Comparison of ENCODE assay signal across 1 cellular context in the genomic region with DNA sequence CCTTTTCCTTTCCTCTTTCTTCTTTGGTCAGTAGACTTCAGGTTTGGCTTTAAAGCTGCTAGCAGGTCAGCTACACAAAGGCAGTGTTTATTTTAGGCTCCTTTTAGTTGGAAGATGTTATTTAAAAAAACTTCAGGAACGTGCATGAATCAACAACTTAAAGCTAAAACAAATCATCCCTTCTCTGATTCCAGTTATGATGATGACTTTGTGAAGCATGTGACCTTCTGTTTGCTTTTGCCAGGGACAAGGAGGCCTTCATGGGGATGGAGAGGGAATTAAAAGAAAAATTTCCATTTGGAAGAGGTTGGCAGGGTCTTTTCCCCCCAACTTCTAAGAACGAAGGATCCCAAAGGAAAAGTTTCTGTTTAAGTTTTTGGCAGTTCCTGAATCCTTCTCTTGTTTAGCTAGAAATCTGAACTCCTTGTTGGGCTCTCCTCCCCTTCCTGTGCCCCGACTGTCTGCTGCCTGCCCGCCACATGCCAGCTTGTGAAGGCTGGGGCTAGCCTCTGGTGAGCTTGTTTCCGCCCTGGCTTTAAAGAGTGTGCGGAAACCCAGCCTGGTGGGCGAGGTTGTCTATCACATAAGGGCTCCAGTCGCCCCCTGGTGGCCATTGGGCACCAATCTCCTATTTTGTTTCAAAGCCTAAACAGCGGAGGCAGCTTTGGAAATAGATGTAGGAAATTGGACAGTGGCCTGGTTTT.
A peak's percentile ranks its signal among the peaks of the same experiment; 100 is the strongest.
TF ChIP-seq lines count a peak whose summit lies in the region.

No MANE protein-coding gene starts in this region.

TF ChIP-seq in HepG2, 621 proteins besides CTCF, POLR2A, EP300 and RAD21 (continued from another document and continues in another):
- TF ChIP-seq, protein P1, sequence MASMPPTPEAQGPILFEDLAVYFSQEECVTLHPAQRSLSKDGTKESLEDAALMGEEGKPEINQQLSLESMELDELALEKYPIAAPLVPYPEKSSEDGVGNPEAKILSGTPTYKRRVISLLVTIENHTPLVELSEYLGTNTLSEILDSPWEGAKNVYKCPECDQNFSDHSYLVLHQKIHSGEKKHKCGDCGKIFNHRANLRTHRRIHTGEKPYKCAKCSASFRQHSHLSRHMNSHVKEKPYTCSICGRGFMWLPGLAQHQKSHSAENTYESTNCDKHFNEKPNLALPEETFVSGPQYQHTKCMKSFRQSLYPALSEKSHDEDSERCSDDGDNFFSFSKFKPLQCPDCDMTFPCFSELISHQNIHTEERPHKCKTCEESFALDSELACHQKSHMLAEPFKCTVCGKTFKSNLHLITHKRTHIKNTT (CRISPR knock-in tag; IDR thresholded peaks at IDR 0.05), result no peak
- TF ChIP-seq HOXA3 (CRISPR knock-in tag; IDR thresholded peaks at IDR 0.05) (no peak), ZNF598 (CRISPR knock-in tag; IDR thresholded peaks at IDR 0.05; ENCODE audit: borderline replicate concordance) (no peak), PHF21A (CRISPR knock-in tag; IDR thresholded peaks at IDR 0.05) (peak; percentile 67; the same call in 1 of the 2 replicates), XRCC5 (optimal IDR thresholded peaks at IDR 0.05; ENCODE audit: low read length) (peak; percentile 77), NFE2L2 (IDR thresholded peaks at IDR 0.05; ENCODE audit: low read length) (no peak), FOXP1 (IDR thresholded peaks at IDR 0.05) (no peak), FOXP1 (CRISPR knock-in tag; IDR thresholded peaks at IDR 0.05) (peak; percentile 3; the same call in 1 of the 2 replicates), FIP1L1 (IDR thresholded peaks at IDR 0.05; ENCODE audit: borderline replicate concordance, insufficient read depth, low read depth, low read length) (no peak), FOXJ3 (CRISPR knock-in tag; IDR thresholded peaks at IDR 0.05; ENCODE audit: borderline replicate concordance) (peak; percentile 3; the same call in 1 of the 2 replicates), ZSCAN25 (CRISPR knock-in tag; IDR thresholded peaks at IDR 0.05) (no peak), ETV5 (CRISPR knock-in tag; IDR thresholded peaks at IDR 0.05; ENCODE audit: borderline replicate concordance) (peak; percentile 68), ZC3H4 (CRISPR knock-in tag; IDR thresholded peaks at IDR 0.05; ENCODE audit: borderline replicate concordance) (no peak), ZBTB3 (CRISPR knock-in tag; IDR thresholded peaks at IDR 0.05; ENCODE audit: borderline replicate concordance, low read depth) (0 out of 2 replicates have a peak, but pooled peaks have one; percentile 20), ZNF317 (CRISPR knock-in tag; IDR thresholded peaks at IDR 0.05) (no peak; the same call in 1 of the 2 replicates), HMG20A (CRISPR knock-in tag; IDR thresholded peaks at IDR 0.05; ENCODE audit: borderline replicate concordance) (no peak), KDM2A (CRISPR knock-in tag; IDR thresholded peaks at IDR 0.05; ENCODE audit: borderline replicate concordance, low read depth) (0 out of 2 replicates have a peak, but pooled peaks have one; percentile 37), FOSL2 (CRISPR knock-in tag; IDR thresholded peaks at IDR 0.05) (peak; percentile 28; the same call in 1 of the 2 replicates), ZNF124 (CRISPR knock-in tag; IDR thresholded peaks at IDR 0.05) (0 out of 2 replicates have a peak, but pooled peaks have one; percentile 36), SPEN (CRISPR knock-in tag; IDR thresholded peaks at IDR 0.05; ENCODE audit: low read depth) (no peak), NR2F2 (IDR thresholded peaks at IDR 0.05; ENCODE audit: borderline replicate concordance, low read depth) (no peak), NFKBIZ (CRISPR knock-in tag; IDR thresholded peaks at IDR 0.05) (no peak), CHD2 (IDR thresholded peaks at IDR 0.05; ENCODE audit: low read depth, low read length) (no peak), ZFP90 (CRISPR knock-in tag; IDR thresholded peaks at IDR 0.05; ENCODE audit: borderline replicate concordance) (no peak), TSC22D2 (CRISPR knock-in tag; IDR thresholded peaks at IDR 0.05; ENCODE audit: borderline replicate concordance) (0 out of 2 replicates have a peak, but pooled peaks have one; percentile 35)
- TF ChIP-seq, protein P2, sequence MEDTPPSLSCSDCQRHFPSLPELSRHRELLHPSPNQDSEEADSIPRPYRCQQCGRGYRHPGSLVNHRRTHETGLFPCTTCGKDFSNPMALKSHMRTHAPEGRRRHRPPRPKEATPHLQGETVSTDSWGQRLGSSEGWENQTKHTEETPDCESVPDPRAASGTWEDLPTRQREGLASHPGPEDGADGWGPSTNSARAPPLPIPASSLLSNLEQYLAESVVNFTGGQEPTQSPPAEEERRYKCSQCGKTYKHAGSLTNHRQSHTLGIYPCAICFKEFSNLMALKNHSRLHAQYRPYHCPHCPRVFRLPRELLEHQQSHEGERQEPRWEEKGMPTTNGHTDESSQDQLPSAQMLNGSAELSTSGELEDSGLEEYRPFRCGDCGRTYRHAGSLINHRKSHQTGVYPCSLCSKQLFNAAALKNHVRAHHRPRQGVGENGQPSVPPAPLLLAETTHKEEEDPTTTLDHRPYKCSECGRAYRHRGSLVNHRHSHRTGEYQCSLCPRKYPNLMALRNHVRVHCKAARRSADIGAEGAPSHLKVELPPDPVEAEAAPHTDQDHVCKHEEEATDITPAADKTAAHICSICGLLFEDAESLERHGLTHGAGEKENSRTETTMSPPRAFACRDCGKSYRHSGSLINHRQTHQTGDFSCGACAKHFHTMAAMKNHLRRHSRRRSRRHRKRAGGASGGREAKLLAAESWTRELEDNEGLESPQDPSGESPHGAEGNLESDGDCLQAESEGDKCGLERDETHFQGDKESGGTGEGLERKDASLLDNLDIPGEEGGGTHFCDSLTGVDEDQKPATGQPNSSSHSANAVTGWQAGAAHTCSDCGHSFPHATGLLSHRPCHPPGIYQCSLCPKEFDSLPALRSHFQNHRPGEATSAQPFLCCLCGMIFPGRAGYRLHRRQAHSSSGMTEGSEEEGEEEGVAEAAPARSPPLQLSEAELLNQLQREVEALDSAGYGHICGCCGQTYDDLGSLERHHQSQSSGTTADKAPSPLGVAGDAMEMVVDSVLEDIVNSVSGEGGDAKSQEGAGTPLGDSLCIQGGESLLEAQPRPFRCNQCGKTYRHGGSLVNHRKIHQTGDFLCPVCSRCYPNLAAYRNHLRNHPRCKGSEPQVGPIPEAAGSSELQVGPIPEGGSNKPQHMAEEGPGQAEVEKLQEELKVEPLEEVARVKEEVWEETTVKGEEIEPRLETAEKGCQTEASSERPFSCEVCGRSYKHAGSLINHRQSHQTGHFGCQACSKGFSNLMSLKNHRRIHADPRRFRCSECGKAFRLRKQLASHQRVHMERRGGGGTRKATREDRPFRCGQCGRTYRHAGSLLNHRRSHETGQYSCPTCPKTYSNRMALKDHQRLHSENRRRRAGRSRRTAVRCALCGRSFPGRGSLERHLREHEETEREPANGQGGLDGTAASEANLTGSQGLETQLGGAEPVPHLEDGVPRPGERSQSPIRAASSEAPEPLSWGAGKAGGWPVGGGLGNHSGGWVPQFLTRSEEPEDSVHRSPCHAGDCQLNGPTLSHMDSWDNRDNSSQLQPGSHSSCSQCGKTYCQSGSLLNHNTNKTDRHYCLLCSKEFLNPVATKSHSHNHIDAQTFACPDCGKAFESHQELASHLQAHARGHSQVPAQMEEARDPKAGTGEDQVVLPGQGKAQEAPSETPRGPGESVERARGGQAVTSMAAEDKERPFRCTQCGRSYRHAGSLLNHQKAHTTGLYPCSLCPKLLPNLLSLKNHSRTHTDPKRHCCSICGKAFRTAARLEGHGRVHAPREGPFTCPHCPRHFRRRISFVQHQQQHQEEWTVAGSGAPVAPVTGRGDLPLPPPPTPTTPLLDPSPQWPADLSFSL (CRISPR knock-in tag; IDR thresholded peaks at IDR 0.05), result no peak
- TF ChIP-seq, protein P3, sequence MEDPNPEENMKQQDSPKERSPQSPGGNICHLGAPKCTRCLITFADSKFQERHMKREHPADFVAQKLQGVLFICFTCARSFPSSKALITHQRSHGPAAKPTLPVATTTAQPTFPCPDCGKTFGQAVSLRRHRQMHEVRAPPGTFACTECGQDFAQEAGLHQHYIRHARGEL (CRISPR knock-in tag; IDR thresholded peaks at IDR 0.05), result no peak
- TF ChIP-seq, protein P4, sequence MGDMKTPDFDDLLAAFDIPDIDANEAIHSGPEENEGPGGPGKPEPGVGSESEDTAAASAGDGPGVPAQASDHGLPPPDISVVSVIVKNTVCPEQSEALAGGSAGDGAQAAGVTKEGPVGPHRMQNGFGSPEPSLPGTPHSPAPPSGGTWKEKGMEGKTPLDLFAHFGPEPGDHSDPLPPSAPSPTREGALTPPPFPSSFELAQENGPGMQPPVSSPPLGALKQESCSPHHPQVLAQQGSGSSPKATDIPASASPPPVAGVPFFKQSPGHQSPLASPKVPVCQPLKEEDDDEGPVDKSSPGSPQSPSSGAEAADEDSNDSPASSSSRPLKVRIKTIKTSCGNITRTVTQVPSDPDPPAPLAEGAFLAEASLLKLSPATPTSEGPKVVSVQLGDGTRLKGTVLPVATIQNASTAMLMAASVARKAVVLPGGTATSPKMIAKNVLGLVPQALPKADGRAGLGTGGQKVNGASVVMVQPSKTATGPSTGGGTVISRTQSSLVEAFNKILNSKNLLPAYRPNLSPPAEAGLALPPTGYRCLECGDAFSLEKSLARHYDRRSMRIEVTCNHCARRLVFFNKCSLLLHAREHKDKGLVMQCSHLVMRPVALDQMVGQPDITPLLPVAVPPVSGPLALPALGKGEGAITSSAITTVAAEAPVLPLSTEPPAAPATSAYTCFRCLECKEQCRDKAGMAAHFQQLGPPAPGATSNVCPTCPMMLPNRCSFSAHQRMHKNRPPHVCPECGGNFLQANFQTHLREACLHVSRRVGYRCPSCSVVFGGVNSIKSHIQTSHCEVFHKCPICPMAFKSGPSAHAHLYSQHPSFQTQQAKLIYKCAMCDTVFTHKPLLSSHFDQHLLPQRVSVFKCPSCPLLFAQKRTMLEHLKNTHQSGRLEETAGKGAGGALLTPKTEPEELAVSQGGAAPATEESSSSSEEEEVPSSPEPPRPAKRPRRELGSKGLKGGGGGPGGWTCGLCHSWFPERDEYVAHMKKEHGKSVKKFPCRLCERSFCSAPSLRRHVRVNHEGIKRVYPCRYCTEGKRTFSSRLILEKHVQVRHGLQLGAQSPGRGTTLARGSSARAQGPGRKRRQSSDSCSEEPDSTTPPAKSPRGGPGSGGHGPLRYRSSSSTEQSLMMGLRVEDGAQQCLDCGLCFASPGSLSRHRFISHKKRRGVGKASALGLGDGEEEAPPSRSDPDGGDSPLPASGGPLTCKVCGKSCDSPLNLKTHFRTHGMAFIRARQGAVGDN (CRISPR knock-in tag; IDR thresholded peaks at IDR 0.05), result peak; percentile 71
- TF ChIP-seq, protein P5, sequence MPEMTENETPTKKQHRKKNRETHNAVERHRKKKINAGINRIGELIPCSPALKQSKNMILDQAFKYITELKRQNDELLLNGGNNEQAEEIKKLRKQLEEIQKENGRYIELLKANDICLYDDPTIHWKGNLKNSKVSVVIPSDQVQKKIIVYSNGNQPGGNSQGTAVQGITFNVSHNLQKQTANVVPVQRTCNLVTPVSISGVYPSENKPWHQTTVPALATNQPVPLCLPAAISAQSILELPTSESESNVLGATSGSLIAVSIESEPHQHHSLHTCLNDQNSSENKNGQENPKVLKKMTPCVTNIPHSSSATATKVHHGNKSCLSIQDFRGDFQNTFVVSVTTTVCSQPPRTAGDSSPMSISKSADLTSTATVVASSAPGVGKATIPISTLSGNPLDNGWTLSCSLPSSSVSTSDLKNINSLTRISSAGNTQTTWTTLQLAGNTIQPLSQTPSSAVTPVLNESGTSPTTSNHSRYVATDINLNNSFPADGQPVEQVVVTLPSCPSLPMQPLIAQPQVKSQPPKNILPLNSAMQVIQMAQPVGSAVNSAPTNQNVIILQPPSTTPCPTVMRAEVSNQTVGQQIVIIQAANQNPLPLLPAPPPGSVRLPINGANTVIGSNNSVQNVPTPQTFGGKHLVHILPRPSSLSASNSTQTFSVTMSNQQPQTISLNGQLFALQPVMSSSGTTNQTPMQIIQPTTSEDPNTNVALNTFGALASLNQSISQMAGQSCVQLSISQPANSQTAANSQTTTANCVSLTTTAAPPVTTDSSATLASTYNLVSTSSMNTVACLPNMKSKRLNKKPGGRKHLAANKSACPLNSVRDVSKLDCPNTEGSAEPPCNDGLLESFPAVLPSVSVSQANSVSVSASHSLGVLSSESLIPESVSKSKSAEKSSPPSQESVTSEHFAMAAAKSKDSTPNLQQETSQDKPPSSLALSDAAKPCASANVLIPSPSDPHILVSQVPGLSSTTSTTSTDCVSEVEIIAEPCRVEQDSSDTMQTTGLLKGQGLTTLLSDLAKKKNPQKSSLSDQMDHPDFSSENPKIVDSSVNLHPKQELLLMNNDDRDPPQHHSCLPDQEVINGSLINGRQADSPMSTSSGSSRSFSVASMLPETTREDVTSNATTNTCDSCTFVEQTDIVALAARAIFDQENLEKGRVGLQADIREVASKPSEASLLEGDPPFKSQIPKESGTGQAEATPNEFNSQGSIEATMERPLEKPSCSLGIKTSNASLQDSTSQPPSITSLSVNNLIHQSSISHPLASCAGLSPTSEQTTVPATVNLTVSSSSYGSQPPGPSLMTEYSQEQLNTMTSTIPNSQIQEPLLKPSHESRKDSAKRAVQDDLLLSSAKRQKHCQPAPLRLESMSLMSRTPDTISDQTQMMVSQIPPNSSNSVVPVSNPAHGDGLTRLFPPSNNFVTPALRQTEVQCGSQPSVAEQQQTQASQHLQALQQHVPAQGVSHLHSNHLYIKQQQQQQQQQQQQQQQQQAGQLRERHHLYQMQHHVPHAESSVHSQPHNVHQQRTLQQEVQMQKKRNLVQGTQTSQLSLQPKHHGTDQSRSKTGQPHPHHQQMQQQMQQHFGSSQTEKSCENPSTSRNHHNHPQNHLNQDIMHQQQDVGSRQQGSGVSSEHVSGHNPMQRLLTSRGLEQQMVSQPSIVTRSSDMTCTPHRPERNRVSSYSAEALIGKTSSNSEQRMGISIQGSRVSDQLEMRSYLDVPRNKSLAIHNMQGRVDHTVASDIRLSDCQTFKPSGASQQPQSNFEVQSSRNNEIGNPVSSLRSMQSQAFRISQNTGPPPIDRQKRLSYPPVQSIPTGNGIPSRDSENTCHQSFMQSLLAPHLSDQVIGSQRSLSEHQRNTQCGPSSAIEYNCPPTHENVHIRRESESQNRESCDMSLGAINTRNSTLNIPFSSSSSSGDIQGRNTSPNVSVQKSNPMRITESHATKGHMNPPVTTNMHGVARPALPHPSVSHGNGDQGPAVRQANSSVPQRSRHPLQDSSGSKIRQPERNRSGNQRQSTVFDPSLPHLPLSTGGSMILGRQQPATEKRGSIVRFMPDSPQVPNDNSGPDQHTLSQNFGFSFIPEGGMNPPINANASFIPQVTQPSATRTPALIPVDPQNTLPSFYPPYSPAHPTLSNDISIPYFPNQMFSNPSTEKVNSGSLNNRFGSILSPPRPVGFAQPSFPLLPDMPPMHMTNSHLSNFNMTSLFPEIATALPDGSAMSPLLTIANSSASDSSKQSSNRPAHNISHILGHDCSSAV (CRISPR knock-in tag; IDR thresholded peaks at IDR 0.05; ENCODE audit: borderline replicate concordance), result no peak
- TF ChIP-seq, protein P6, sequence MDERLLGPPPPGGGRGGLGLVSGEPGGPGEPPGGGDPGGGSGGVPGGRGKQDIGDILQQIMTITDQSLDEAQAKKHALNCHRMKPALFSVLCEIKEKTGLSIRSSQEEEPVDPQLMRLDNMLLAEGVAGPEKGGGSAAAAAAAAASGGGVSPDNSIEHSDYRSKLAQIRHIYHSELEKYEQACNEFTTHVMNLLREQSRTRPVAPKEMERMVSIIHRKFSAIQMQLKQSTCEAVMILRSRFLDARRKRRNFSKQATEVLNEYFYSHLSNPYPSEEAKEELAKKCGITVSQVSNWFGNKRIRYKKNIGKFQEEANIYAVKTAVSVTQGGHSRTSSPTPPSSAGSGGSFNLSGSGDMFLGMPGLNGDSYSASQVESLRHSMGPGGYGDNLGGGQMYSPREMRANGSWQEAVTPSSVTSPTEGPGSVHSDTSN (CRISPR knock-in tag; IDR thresholded peaks at IDR 0.05), result no peak
